15 cellular contexts compared by ENCODE assay signal in genomic region chr18:12766986-12767433, GRCh38.
A peak's percentile ranks its signal among the peaks of the same experiment; 100 is the strongest.
DNase-seq lines count a peak whose midpoint lies in the region; ATAC-seq and TF ChIP-seq lines count a peak whose summit lies in the region.
"Had no signal": no experiment of that assay in that cellular context is flagged by ENCODE, and none has a peak within 500 bp of the region (broad histone marks: within the 10 kb centered on the region; RNA-seq: fewer than 3 reads in every experiment).

No MANE protein-coding gene starts in this region.

- H2AFZ ChIP-seq in PC-3 (ENCODE audit: low read length), result no peak overlapping the region

- no TSS peak for BruUV-seq in PC-3 (replicated peaks; lab: Mats Ljungman, UMichigan)

- POLR2A ChIA-PET in PC-3 (lab: Charles Lee; ENCODE audit: unreplicated experiment), result no interaction called here

- H3K9me3 ChIP-seq in PC-3 (ENCODE audit: low read length), result no peaks in the 10 kb centered on the region
- H3K9me3 ChIP-seq: thyroid gland had no signal

- H3K4me1 ChIP-seq in PC-3 (ENCODE audit: insufficient read depth, low read length), result no peaks in the 10 kb centered on the region; the same call in 1 of the 2 replicates
- H3K4me1 ChIP-seq: thyroid gland had no signal

- peaks cover 3% of the 10 kb centered on the region for H3K4me1 Mint-ChIP-seq in endothelial cell (ENCODE audit: unreplicated experiment)
- H3K4me1 Mint-ChIP-seq in nephron progenitor cell, result peaks cover 12% of the 10 kb centered on the region
- H3K4me1 Mint-ChIP-seq in stimulated activated memory B cell treated with anti-CD40 and anti-IgM and Interleukin-4, amounts not matched to agents 10 μg/mL and 1 μg/mL and 100 μg/mL, for 72 hours, result no peaks in the 10 kb centered on the region

- DNase-seq in ELF-1 (ENCODE audit: low read depth, low spot score) (peak; percentile 87), PC-3 (no peak), endothelial cell (ENCODE audit: low spot score) (peak; percentile 35), nephron progenitor cell (peak; percentile 62), posterior cingulate gyrus (no peak)
- DNase-seq: activated CD8-positive, alpha-beta T cell treated with anti-CD3 and anti-CD28 coated beads for 36 hours; amygdala; NCI-H748 treated with DMSO at 0.1 percent for 48 hours; occipital lobe; SW 1271; thyroid gland had no signal

- H3K36me3 Mint-ChIP-seq in endothelial cell (ENCODE audit: low read depth, unreplicated experiment), result no peaks in the 10 kb centered on the region
- no peaks in the 10 kb centered on the region for H3K36me3 Mint-ChIP-seq in nephron progenitor cell (ENCODE audit: low read depth)
- H3K36me3 Mint-ChIP-seq in stimulated activated memory B cell treated with anti-CD40 and anti-IgM and Interleukin-4, amounts not matched to agents 10 μg/mL and 1 μg/mL and 100 μg/mL, for 72 hours, result no peaks in the 10 kb centered on the region

- H3K4me2 ChIP-seq in PC-3 (ENCODE audit: low read length), result no peak overlapping the region

- no peak overlapping the region for H3K9ac ChIP-seq in PC-3 (ENCODE audit: low read length)

- H3K79me2 ChIP-seq in PC-3 (ENCODE audit: low read length), result no peaks in the 10 kb centered on the region

- H3K27ac ChIP-seq in PC-3 (ENCODE audit: low read length), result no peak overlapping the region
- H3K27ac ChIP-seq: thyroid gland had no signal

- H3K27me3 ChIP-seq in PC-3 (ENCODE audit: low read length), result no peaks in the 10 kb centered on the region
- H3K27me3 ChIP-seq: thyroid gland had no signal

- no peaks in the 10 kb centered on the region for H3K9me3 Mint-ChIP-seq in endothelial cell (ENCODE audit: unreplicated experiment)
- H3K9me3 Mint-ChIP-seq in nephron progenitor cell, result no peaks in the 10 kb centered on the region
- H3K9me3 Mint-ChIP-seq in stimulated activated memory B cell treated with anti-CD40 and anti-IgM and Interleukin-4, amounts not matched to agents 10 μg/mL and 1 μg/mL and 100 μg/mL, for 72 hours, result no peaks in the 10 kb centered on the region
- H3K9me3 Mint-ChIP-seq: activated CD8-positive, alpha-beta T cell treated with anti-CD3 and anti-CD28 coated beads for 36 hours had no signal

- TF ChIP-seq CTCF in PC-3 (conservative IDR thresholded peaks at IDR 0.05; ENCODE audit: low read depth, low read length), result peak; percentile 25; the same call in 1 of the 2 replicates
- TF ChIP-seq CTCF in endothelial cell (IDR thresholded peaks at IDR 0.05; ENCODE audit: unreplicated experiment), result no peak
- peak; percentile 41 for TF ChIP-seq CTCF in nephron progenitor cell (IDR thresholded peaks at IDR 0.05)

- H3K4me3 ChIP-seq in PC-3 (ENCODE audit: low read length), result no peak overlapping the region
- H3K4me3 ChIP-seq: HAP-1, thyroid gland had no signal

- CTCF ChIA-PET in PC-3 (lab: Charles Lee), result interaction anchor here (0.7 kb wide), 1 partner anchor 15 kb away, joined by 3 read pairs; no protein-coding TSS in a partner anchor

- no peak overlapping the region for H3K27ac Mint-ChIP-seq in endothelial cell (ENCODE audit: unreplicated experiment)
- H3K27ac Mint-ChIP-seq in nephron progenitor cell, result no peak overlapping the region
- H3K27ac Mint-ChIP-seq in stimulated activated memory B cell treated with anti-CD40 and anti-IgM and Interleukin-4, amounts not matched to agents 10 μg/mL and 1 μg/mL and 100 μg/mL, for 72 hours, result no peak overlapping the region
- H3K27ac Mint-ChIP-seq: activated CD8-positive, alpha-beta T cell treated with anti-CD3 and anti-CD28 coated beads for 36 hours had no signal

- no peaks in the 10 kb centered on the region for H3K36me3 ChIP-seq in PC-3 (ENCODE audit: low read depth, low read length)
- H3K36me3 ChIP-seq: HAP-1, thyroid gland had no signal

- H3K27me3 Mint-ChIP-seq in endothelial cell (ENCODE audit: unreplicated experiment) (peaks cover 3% of the 10 kb centered on the region), nephron progenitor cell (ENCODE audit: low read depth, poor library complexity) (peaks cover 10% of the 10 kb centered on the region)
- peaks cover 19% of the 10 kb centered on the region for H3K27me3 Mint-ChIP-seq in stimulated activated memory B cell treated with anti-CD40 and anti-IgM and Interleukin-4, amounts not matched to agents 10 μg/mL and 1 μg/mL and 100 μg/mL, for 72 hours
- H3K27me3 Mint-ChIP-seq: activated CD8-positive, alpha-beta T cell treated with anti-CD3 and anti-CD28 coated beads for 36 hours had no signal

- ATAC-seq in PC-3 (peak; percentile 37; the same call in 1 of the 2 replicates), GM18517 (IDR thresholded peaks at IDR 0.05; ENCODE audit: unreplicated experiment) (no peak), GM19324 (IDR thresholded peaks at IDR 0.05; ENCODE audit: low FRiP score, unreplicated experiment) (no peak)
- ATAC-seq in stimulated activated memory B cell treated with anti-CD40 and anti-IgM and Interleukin-4, amounts not matched to agents 10 μg/mL and 1 μg/mL and 100 μg/mL, for 72 hours, result no peak
- ATAC-seq: activated CD8-positive, alpha-beta T cell treated with anti-CD3 and anti-CD28 coated beads for 36 hours had no signal

- H4K20me1 ChIP-seq in PC-3 (ENCODE audit: low read length), result no peaks in the 10 kb centered on the region

- H3F3A ChIP-seq in PC-3 (ENCODE audit: low read length, unreplicated experiment), result no peaks in the 10 kb centered on the region

- H3K4me3 Mint-ChIP-seq in endothelial cell (ENCODE audit: unreplicated experiment), result no peak overlapping the region
- no peak overlapping the region for H3K4me3 Mint-ChIP-seq in nephron progenitor cell
- no peak overlapping the region for H3K4me3 Mint-ChIP-seq in stimulated activated memory B cell treated with anti-CD40 and anti-IgM and Interleukin-4, amounts not matched to agents 10 μg/mL and 1 μg/mL and 100 μg/mL, for 72 hours
- H3K4me3 Mint-ChIP-seq: activated CD8-positive, alpha-beta T cell treated with anti-CD3 and anti-CD28 coated beads for 36 hours had no signal

- intact Hi-C loops in PC-3 (cut with micrococcal nuclease), result no loop called here
- intact Hi-C loops in posterior cingulate gyrus (cut with DNase I), result no loop called here

- H3K9me2 ChIP-seq in PC-3 (replicated peaks; ENCODE audit: low read length), result no peaks in the 10 kb centered on the region

Comparison
In these comparisons a context has a peak if more than half of its experiments do, and no peak if none do; other contexts are left out.
1. DNase-seq: peak in ELF-1 (single experiment), endothelial cell (single experiment) and nephron progenitor cell (single experiment); none in PC-3 (single experiment) and posterior cingulate gyrus (0 of 10).